ENCODE assay signal across 23 cellular contexts in genomic region chr11:12958984-12959383, GRCh38. TPM values are rescaled to one million over a fixed set of nuclear protein-coding genes. Genes with fewer than 3 reads are reported as not detected.
A peak's percentile ranks its signal among the peaks of the same experiment; 100 is the strongest.
DNase-seq lines count a peak whose midpoint lies in the region; ATAC-seq, FAIRE-seq and TF ChIP-seq lines count a peak whose summit lies in the region.
"Had no signal": no experiment of that assay in that cellular context is flagged by ENCODE, and none has a peak within 500 bp of the region (broad histone marks: within the 10 kb centered on the region; RNA-seq: fewer than 3 reads in every experiment).

No MANE protein-coding gene starts in this region.

- POLR2A ChIA-PET in RWPE1 (lab: Yijun Ruan, JAX; ENCODE audit: low non-redundant PET), result no interaction called here

- H3K27ac ChIP-seq in RWPE1 (peak overlapping the region; percentile 31; the same call in 1 of the 2 replicates), trophoblast cell (ENCODE audit: low read depth, low read length) (no peak overlapping the region), WERI-Rb-1 (no peak overlapping the region)
- H3K27ac ChIP-seq: C4-2B, GM23248 had no signal

- H3K23ac ChIP-seq in trophoblast cell (ENCODE audit: low read length), result no peak overlapping the region

- H3K4me2 ChIP-seq in trophoblast cell (ENCODE audit: low read length), result no peak overlapping the region

- FAIRE-seq in bronchial epithelial cell (lab: Jason Lieb, UNC), result no peak
- FAIRE-seq: A204.1, D721Med, G401.6, GM12892, GM18507, HepG2 had no signal

- WGBS in trophoblast cell (ENCODE audit: extremely low coverage, insufficient coverage, insufficient read length), result no CpG with 5 or more reads among the region's 3 CpGs

- H2AK5ac ChIP-seq in trophoblast cell (ENCODE audit: low read length), result peak overlapping the region; percentile 21

- H3K9me3 ChIP-seq in trophoblast cell (ENCODE audit: insufficient read depth, low read depth, low read length), result no peaks in the 10 kb centered on the region
- no peaks in the 10 kb centered on the region for H3K9me3 ChIP-seq in WERI-Rb-1 (ENCODE audit: severe bottlenecking)
- H3K9me3 ChIP-seq: Caco-2, HAP-1 had no signal

- ATAC-seq in esophagus mucosa, result peak; percentile 94
- no peak for ATAC-seq in stimulated activated naive CD8-positive, alpha-beta T cell treated with anti-CD3 and anti-CD28 coated beads, Interleukin-15, Interleukin-2, amounts not matched to agents 100 U/mL and 50 U/mL, for 24 hours
- ATAC-seq: HepG2 had no signal

- no peaks in the 10 kb centered on the region for H3K79me1 ChIP-seq in trophoblast cell (ENCODE audit: low read length)

- H3K79me2 ChIP-seq in trophoblast cell (ENCODE audit: control insufficient read depth, insufficient read depth, low read length, poor library complexity), result no peaks in the 10 kb centered on the region

- H3K27me3 ChIP-seq in bronchial epithelial cell (ENCODE audit: control insufficient read depth, insufficient read depth, low read length) (no peaks in the 10 kb centered on the region), trophoblast cell (ENCODE audit: insufficient read depth, low read length) (no peaks in the 10 kb centered on the region), WERI-Rb-1 (ENCODE audit: insufficient read depth, low read depth, severe bottlenecking) (peaks cover 3% of the 10 kb centered on the region)

- H2BK5ac ChIP-seq in trophoblast cell (ENCODE audit: low read depth, low read length, poor library complexity), result no peak overlapping the region

- no peaks in the 10 kb centered on the region for H3K4me1 ChIP-seq in trophoblast cell (ENCODE audit: control insufficient read depth in 1 of 2, insufficient read depth in 2 of 2, low read length in 2 of 2)
- H3K4me1 ChIP-seq: Caco-2 had no signal

- no peak overlapping the region for H2BK12ac ChIP-seq in trophoblast cell (ENCODE audit: low read length)

- no peak overlapping the region for H3K9ac ChIP-seq in trophoblast cell (ENCODE audit: low read length)
- H3K9ac ChIP-seq: GM23248 had no signal

- H4K12ac ChIP-seq in trophoblast cell (ENCODE audit: low read depth, low read length), result no peak overlapping the region

- H4K8ac ChIP-seq in trophoblast cell (ENCODE audit: low read depth, low read length), result no peak overlapping the region

- no peak overlapping the region for H3K4me3 ChIP-seq in bronchial epithelial cell (ENCODE audit: low read depth, low read length)
- no peak overlapping the region for H3K4me3 ChIP-seq in trophoblast cell (ENCODE audit: low read depth, low read length)
- no peak overlapping the region for H3K4me3 ChIP-seq in WERI-Rb-1 (ENCODE audit: low read depth, low read length)
- H3K4me3 ChIP-seq: GM23248, HAP-1 had no signal

- no peak overlapping the region for H2BK120ac ChIP-seq in trophoblast cell (ENCODE audit: insufficient read depth, low read length, poor library complexity)

- H4K91ac ChIP-seq in trophoblast cell (ENCODE audit: low read depth, low read length), result no peak overlapping the region

- CTCF ChIA-PET in RWPE1 (lab: Yijun Ruan, JAX), result no interaction called here

- TF ChIP-seq CTCF in RWPE1 (conservative IDR thresholded peaks at IDR 0.05; ENCODE audit: low read depth) (no peak), bronchial epithelial cell (IDR thresholded peaks at IDR 0.05; ENCODE audit: insufficient read depth, low read length, severe bottlenecking) (no peak), WERI-Rb-1 (IDR thresholded peaks at IDR 0.05; ENCODE audit: low read depth, low read length) (no peak)

- no peak overlapping the region for H2AFZ ChIP-seq in trophoblast cell (ENCODE audit: insufficient read depth, low read length, poor library complexity)
- H2AFZ ChIP-seq: GM23248 had no signal

- DNase-seq in RWPE1 (ENCODE audit: low spot score) (no peak), bronchial epithelial cell (ENCODE audit: low read depth) (peak; percentile 39), trophoblast cell (no peak), WERI-Rb-1 (no peak), NAMALWA (ENCODE audit: low spot score) (no peak)
- no peak for DNase-seq in stimulated activated naive CD8-positive, alpha-beta T cell treated with anti-CD3 and anti-CD28 coated beads, Interleukin-15, Interleukin-2, amounts not matched to agents 100 U/mL and 50 U/mL, for 24 hours
- no peak for DNase-seq in effector CD8-positive, alpha-beta T cell (lab: John Stamatoyannopoulos, UW)
- DNase-seq: ACHN; Caco-2; CD4-positive, alpha-beta T cell; GM23248 had no signal

- H3K18ac ChIP-seq in trophoblast cell (ENCODE audit: low read length), result no peak overlapping the region

- peaks cover 14% of the 10 kb centered on the region for H3K36me3 ChIP-seq in bronchial epithelial cell (ENCODE audit: control insufficient read depth, insufficient read depth, low read length)
- H3K36me3 ChIP-seq in trophoblast cell (ENCODE audit: control insufficient read depth in 1 of 2, insufficient read depth in 2 of 2, low read length in 2 of 2), result no peaks in the 10 kb centered on the region
- H3K36me3 ChIP-seq in WERI-Rb-1, result no peaks in the 10 kb centered on the region
- H3K36me3 ChIP-seq: HAP-1 had no signal

- no peak overlapping the region for H3K4ac ChIP-seq in trophoblast cell (ENCODE audit: low read depth, low read length)

- H3K14ac ChIP-seq in trophoblast cell (ENCODE audit: low read length), result no peak overlapping the region

RNA-seq across cellular contexts. Expression of gene RASSF10, which starts 50.1 kb away (rescaled TPM):
- total RNA-seq in bronchial epithelial cell (2.1 and 2.4 TPM in 2 replicates), esophagus mucosa (11.3 TPM)
- 4.3 and 4.5 TPM in 2 replicates for polyA plus RNA-seq in trophoblast cell (2013)
- total RNA-seq: CD4-positive, alpha-beta T cell; GM23248; H4; HepG2 had no signal
- polyA plus RNA-seq: BJ, GM23248, HepG2, IgD-negative memory B cell had no signal
